Comparison of ENCODE assay signal across 8 cellular contexts in the genomic region with DNA sequence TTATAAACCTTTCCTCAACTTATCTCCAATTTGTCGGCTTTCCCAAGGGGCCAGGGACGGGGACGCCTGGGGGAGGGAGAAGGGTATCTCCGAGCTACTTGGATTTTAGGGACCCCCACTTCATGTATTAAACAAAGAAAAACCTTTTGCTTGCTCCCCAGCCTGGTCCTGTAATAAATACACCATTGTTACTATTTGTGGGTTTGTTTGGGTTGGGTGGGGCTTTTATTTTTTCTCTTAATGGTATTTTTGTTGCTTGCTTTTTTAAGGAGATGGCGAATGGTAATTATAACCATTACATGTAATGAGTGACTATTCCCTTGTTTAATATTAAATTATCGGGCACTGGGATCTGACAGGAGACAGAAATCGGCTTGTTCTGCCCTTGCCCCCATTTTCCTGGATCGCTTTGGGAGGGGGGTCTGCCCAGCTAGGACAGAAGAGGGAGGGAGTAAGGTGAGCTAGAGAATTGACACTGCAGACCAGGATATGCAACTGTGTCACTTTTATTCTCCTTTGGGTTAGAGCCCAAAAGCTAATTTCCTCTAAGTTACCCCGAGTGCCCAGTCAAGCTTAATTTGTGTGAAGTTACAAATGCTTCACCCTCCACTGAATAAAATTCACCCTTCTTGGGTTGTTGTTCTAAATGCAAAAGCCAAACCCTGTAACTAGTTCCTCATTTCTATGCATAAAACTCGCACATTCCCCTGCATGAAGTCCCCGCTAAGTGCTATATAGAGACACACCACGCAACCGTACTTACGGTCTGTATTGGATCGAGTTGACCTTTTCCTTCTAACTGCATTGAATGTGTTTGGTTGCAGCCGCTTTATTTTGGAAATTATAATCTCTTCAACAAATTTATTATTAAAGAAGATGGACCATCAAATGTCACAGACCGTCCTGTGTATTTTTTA. TPM values are rescaled to one million over a fixed set of nuclear protein-coding genes. Genes with fewer than 3 reads are reported as not detected.
DNase-seq lines count a peak whose midpoint lies in the region; ATAC-seq and TF ChIP-seq lines count a peak whose summit lies in the region.

No MANE protein-coding gene starts in this region.

- H3K4me1 ChIP-seq in smooth muscle cell (ENCODE audit: low read depth): peaks cover 22% of the 10 kb centered on the region

- H3K4me3 ChIP-seq in smooth muscle cell: peak overlapping the region; percentile 80

- peak overlapping the region; percentile 68 for H3K4me3 Mint-ChIP-seq in activated naive CD8-positive, alpha-beta T cell treated with anti-CD3 and anti-CD28 coated beads for 36 hours

- TF ChIP-seq CTCF in smooth muscle cell (IDR thresholded peaks at IDR 0.05; ENCODE audit: borderline replicate concordance, insufficient read depth, poor library complexity, severe bottlenecking) (no peak), GM10266 (IDR thresholded peaks at IDR 0.05; ENCODE audit: control insufficient read depth, insufficient read depth, low read depth, missing control alignments) (no peak)

- no peaks in the 10 kb centered on the region for H3K9me3 ChIP-seq in smooth muscle cell (replicated peaks; ENCODE audit: low read depth)

- peaks cover 15% of the 10 kb centered on the region for H3F3A ChIP-seq in smooth muscle cell (ENCODE audit: low read depth)

- no peaks in the 10 kb centered on the region for H4K20me1 ChIP-seq in smooth muscle cell (ENCODE audit: low read depth)

- under 1% methylated on average over 17 of the region's 17 CpGs for whole genome bisulfite sequencing in smooth muscle cell (ENCODE audit: low lambda C conversion rate)

- peak overlapping the region; percentile 89 for H3K9ac ChIP-seq in smooth muscle cell (ENCODE audit: low read depth)

- ATAC-seq in GM21619 (IDR thresholded peaks at IDR 0.05; ENCODE audit: unreplicated experiment): peak; percentile 47

- H3K27ac Mint-ChIP-seq in activated naive CD8-positive, alpha-beta T cell treated with anti-CD3 and anti-CD28 coated beads for 36 hours: peak overlapping the region; percentile 38

- peak overlapping the region; percentile 94 for H3K27ac ChIP-seq in smooth muscle cell (ENCODE audit: low read depth)

- peaks cover 28% of the 10 kb centered on the region for H3K4me1 Mint-ChIP-seq in activated naive CD8-positive, alpha-beta T cell treated with anti-CD3 and anti-CD28 coated beads for 36 hours

- H3K36me3 Mint-ChIP-seq in activated naive CD8-positive, alpha-beta T cell treated with anti-CD3 and anti-CD28 coated beads for 36 hours: no peaks in the 10 kb centered on the region

- no peaks in the 10 kb centered on the region for H3K9me3 Mint-ChIP-seq in activated naive CD8-positive, alpha-beta T cell treated with anti-CD3 and anti-CD28 coated beads for 36 hours

- peaks cover 18% of the 10 kb centered on the region for H3K27me3 Mint-ChIP-seq in activated naive CD8-positive, alpha-beta T cell treated with anti-CD3 and anti-CD28 coated beads for 36 hours

- H3K4me2 ChIP-seq in smooth muscle cell: peak overlapping the region; percentile 96

- peaks cover 28% of the 10 kb centered on the region for H3K79me2 ChIP-seq in smooth muscle cell (ENCODE audit: low read depth)

- H3K27me3 ChIP-seq in smooth muscle cell (ENCODE audit: low read depth): no peaks in the 10 kb centered on the region

- DNase-seq in EL (peak; percentile 39), KG1 (lab: John Stamatoyannopoulos, UW) (peak; percentile 1), hippocampal formation (lab: John Stamatoyannopoulos, UW) (peak; percentile 32 to 74), smooth muscle cell (lab: John Stamatoyannopoulos, UW; ENCODE audit: unreplicated experiment) (no peak), GM10266 (ENCODE audit: extremely low spot score) (no peak), AG20443 (ENCODE audit: low spot score) (no peak)
- no peak for DNase-seq in activated naive CD8-positive, alpha-beta T cell treated with anti-CD3 and anti-CD28 coated beads for 36 hours

- peak overlapping the region; percentile 84 for H2AFZ ChIP-seq in smooth muscle cell (ENCODE audit: low read depth)

- no peaks in the 10 kb centered on the region for H3K36me3 ChIP-seq in smooth muscle cell (ENCODE audit: low read depth)

RNA-seq across cellular contexts. Expression of a gene that starts 1.6 kb away (rescaled TPM):
- under 1 TPM; 0.06 to 0.12 TPM for total RNA-seq in activated naive CD8-positive, alpha-beta T cell treated with anti-CD3 and anti-CD28 coated beads for 36 hours
- 33.1 and 69.5 TPM in 2 replicates for total RNA-seq in smooth muscle cell
- 15.4 and 22.0 TPM in 2 replicates for polyA plus RNA-seq in smooth muscle cell

Comparison
In these comparisons a context has a peak if more than half of its experiments do, and no peak if none do; other contexts are left out.
1. DNase-seq: peak in EL (single experiment), KG1 (single experiment) and hippocampal formation (2 of 2); none in activated naive CD8-positive, alpha-beta T cell treated with anti-CD3 and anti-CD28 coated beads for 36 hours (single experiment), smooth muscle cell (single experiment), GM10266 (single experiment) and AG20443 (single experiment).
2. RNA of a gene that starts 1.6 kb away (total RNA-seq): 33.1 to 69.5 TPM in smooth muscle cell; 0.06 to 0.12 TPM in activated naive CD8-positive, alpha-beta T cell treated with anti-CD3 and anti-CD28 coated beads for 36 hours; every median in the first group is over 10 times any median in the second.